2 cellular contexts compared by ENCODE assay signal in the genomic region with DNA sequence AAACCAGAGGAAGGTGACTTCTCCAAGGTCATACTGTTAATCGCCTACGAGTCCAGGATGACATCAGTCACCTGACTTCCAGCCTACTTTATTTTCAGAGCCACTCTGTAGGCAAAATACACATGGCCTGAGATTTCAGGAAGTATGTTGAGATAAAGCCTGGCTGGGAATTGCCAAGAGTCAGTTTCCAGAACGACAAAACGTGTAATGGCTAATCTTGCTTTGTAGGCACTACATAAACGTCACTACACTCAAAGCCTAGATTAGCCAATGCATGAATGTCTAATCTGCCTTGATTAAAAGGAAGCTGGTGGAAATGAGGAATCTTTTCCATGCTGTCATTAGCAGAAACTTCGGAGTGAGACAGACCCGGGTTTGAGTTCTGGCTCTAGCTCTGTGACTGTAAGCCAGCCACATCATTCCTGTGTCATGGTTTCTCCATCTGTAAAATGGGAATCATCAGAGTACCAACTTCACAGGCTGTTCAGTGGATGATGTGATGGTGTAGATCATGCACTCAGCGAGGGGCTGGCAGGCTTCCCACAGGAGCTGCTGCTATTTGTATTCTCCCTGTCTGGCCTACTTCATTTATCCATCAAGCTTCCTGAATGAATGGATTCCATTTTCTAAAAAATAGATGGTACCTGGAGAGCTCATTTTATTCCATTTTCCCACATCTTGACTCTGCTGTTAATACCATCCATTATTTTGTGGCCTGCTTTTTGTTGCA.
A peak's percentile ranks its signal among the peaks of the same experiment; 100 is the strongest.
TF ChIP-seq lines count a peak whose summit lies in the region.

No MANE protein-coding gene starts in this region.

TF ChIP-seq in K562, 482 proteins besides CTCF, POLR2A, EP300 and RAD21 (continues in another document):
- no peak for TF ChIP-seq ZNF561 (CRISPR knock-in tag; conservative IDR thresholded peaks at IDR 0.05)
- peak; percentile 25; the same call in 1 of the 2 replicates for TF ChIP-seq ETV1 (tag; conservative IDR thresholded peaks at IDR 0.05; ENCODE audit: low read depth)
- TF ChIP-seq ZNF282 (CRISPR knock-in tag; IDR thresholded peaks at IDR 0.05): no peak
- TF ChIP-seq ZHX1 (conservative IDR thresholded peaks at IDR 0.05; ENCODE audit: low read length): no peak
- no peak for TF ChIP-seq TEAD2 (tag; IDR thresholded peaks at IDR 0.05)
- no peak for TF ChIP-seq TOE1 (IDR thresholded peaks at IDR 0.05; ENCODE audit: borderline replicate concordance)
- no peak for TF ChIP-seq TOE1 (CRISPR knock-in tag; IDR thresholded peaks at IDR 0.05; ENCODE audit: borderline replicate concordance, low read depth)
- 0 out of 2 replicates have a peak, but pooled peaks have one; percentile 27 for TF ChIP-seq ZNF589 (CRISPR knock-in tag; IDR thresholded peaks at IDR 0.05; ENCODE audit: low read depth)
- TF ChIP-seq RCOR1 (IDR thresholded peaks at IDR 0.05; ENCODE audit: borderline replicate concordance in 1 of 2, low read depth in 2 of 2, low read length in 2 of 2): peak in 1 of 2 experiments; percentile 44; a peak in 1 of 4 replicates
- no peak for TF ChIP-seq EP400 (IDR thresholded peaks at IDR 0.05)
- peak; percentile 96 for TF ChIP-seq ESRRA (IDR thresholded peaks at IDR 0.05; ENCODE audit: borderline replicate concordance, low read depth)
- no peak for TF ChIP-seq RFX7 (CRISPR knock-in tag; IDR thresholded peaks at IDR 0.05)
- TF ChIP-seq LCOR (CRISPR knock-in tag; IDR thresholded peaks at IDR 0.05): no peak
- 0 out of 2 replicates have a peak, but pooled peaks have one; percentile 15 for TF ChIP-seq TFE3 (CRISPR knock-in tag; IDR thresholded peaks at IDR 0.05)
- 0 out of 2 replicates have a peak, but pooled peaks have one; percentile 31 for TF ChIP-seq JUND (IDR thresholded peaks at IDR 0.05; ENCODE audit: borderline replicate concordance, low read depth, low read length)
- no peak for TF ChIP-seq JUND (tag; IDR thresholded peaks at IDR 0.05; ENCODE audit: borderline replicate concordance, low read depth, low read length)
- TF ChIP-seq SMARCB1 (IDR thresholded peaks at IDR 0.05; ENCODE audit: insufficient read length, low read depth): no peak
- TF ChIP-seq GABPA (tag; conservative IDR thresholded peaks at IDR 0.05; ENCODE audit: low read depth): no peak
- no peak for TF ChIP-seq GABPB2 (CRISPR knock-in tag; conservative IDR thresholded peaks at IDR 0.05)
- peak; percentile 55 for TF ChIP-seq ATF7 (IDR thresholded peaks at IDR 0.05)
- TF ChIP-seq CEBPG (CRISPR knock-in tag; IDR thresholded peaks at IDR 0.05): no peak
- no peak for TF ChIP-seq CEBPG (tag; conservative IDR thresholded peaks at IDR 0.05 in 1 of 2, IDR thresholded peaks at IDR 0.05 in 1 of 2)
- no peak for TF ChIP-seq ZNF436 (CRISPR knock-in tag; IDR thresholded peaks at IDR 0.05)
- no peak for TF ChIP-seq HNRNPK (IDR thresholded peaks at IDR 0.05; ENCODE audit: low read depth, low read length, poor library complexity, severe bottlenecking)
- no peak for TF ChIP-seq BRF1 (IDR thresholded peaks at IDR 0.05; ENCODE audit: borderline replicate concordance, extremely low read depth, insufficient read length)
- no peak for TF ChIP-seq ILK (tag; IDR thresholded peaks at IDR 0.05; ENCODE audit: borderline replicate concordance, low read depth)

TF ChIP-seq in HepG2, 621 proteins besides CTCF, POLR2A, EP300 and RAD21 (continued from another document and continues in another):
- TF ChIP-seq HMG20B (CRISPR knock-in tag; conservative IDR thresholded peaks at IDR 0.05) (no peak), ZBTB3 (CRISPR knock-in tag; IDR thresholded peaks at IDR 0.05; ENCODE audit: borderline replicate concordance, low read depth) (no peak), ZBTB2 (CRISPR knock-in tag; IDR thresholded peaks at IDR 0.05; ENCODE audit: low read depth) (no peak), FOXA1 (IDR thresholded peaks at IDR 0.05) (no peak), FOXA1 (CRISPR knock-in tag; IDR thresholded peaks at IDR 0.05) (peak; percentile 41; the same call in 1 of the 2 replicates), ZNF17 (CRISPR knock-in tag; IDR thresholded peaks at IDR 0.05) (no peak), PPARG (CRISPR knock-in tag; conservative IDR thresholded peaks at IDR 0.05) (no peak), NFATC3 (CRISPR knock-in tag; IDR thresholded peaks at IDR 0.05) (no peak), ZNF577 (CRISPR knock-in tag; IDR thresholded peaks at IDR 0.05; ENCODE audit: borderline replicate concordance, low read depth) (no peak), ZNF317 (CRISPR knock-in tag; IDR thresholded peaks at IDR 0.05) (no peak), ZMYM3 (CRISPR knock-in tag; IDR thresholded peaks at IDR 0.05) (0 out of 2 replicates have a peak, but pooled peaks have one; percentile 39), MIER3 (CRISPR knock-in tag; IDR thresholded peaks at IDR 0.05; ENCODE audit: borderline replicate concordance) (no peak), THRA (CRISPR knock-in tag; IDR thresholded peaks at IDR 0.05; ENCODE audit: borderline replicate concordance) (no peak), ZNF326 (CRISPR knock-in tag; IDR thresholded peaks at IDR 0.05; ENCODE audit: borderline replicate concordance) (no peak), ETV5 (CRISPR knock-in tag; IDR thresholded peaks at IDR 0.05; ENCODE audit: borderline replicate concordance) (peak; percentile 36; the same call in 1 of the 2 replicates), CBX5 (CRISPR knock-in tag; IDR thresholded peaks at IDR 0.05; ENCODE audit: borderline replicate concordance) (no peak), MXD4 (CRISPR knock-in tag; IDR thresholded peaks at IDR 0.05) (no peak), TIGD3 (CRISPR knock-in tag; IDR thresholded peaks at IDR 0.05; ENCODE audit: borderline replicate concordance) (no peak), BRD4 (CRISPR knock-in tag; IDR thresholded peaks at IDR 0.05) (no peak), ZNF790 (CRISPR knock-in tag; IDR thresholded peaks at IDR 0.05; ENCODE audit: borderline replicate concordance) (no peak), USF2 (IDR thresholded peaks at IDR 0.05; ENCODE audit: low read depth, low read length) (no peak), USF2 (CRISPR knock-in tag; IDR thresholded peaks at IDR 0.05; ENCODE audit: borderline replicate concordance) (no peak), CEBPB (IDR thresholded peaks at IDR 0.05; ENCODE audit: borderline replicate concordance, low read depth, low read length) (no peak), KDM4B (CRISPR knock-in tag; IDR thresholded peaks at IDR 0.05) (no peak), ARNT2 (CRISPR knock-in tag; IDR thresholded peaks at IDR 0.05; ENCODE audit: low read depth) (no peak), DDIT3 (CRISPR knock-in tag; IDR thresholded peaks at IDR 0.05) (no peak), MLLT10 (CRISPR knock-in tag; IDR thresholded peaks at IDR 0.05) (no peak), PAF1 (CRISPR knock-in tag; IDR thresholded peaks at IDR 0.05) (no peak), CBX2 (IDR thresholded peaks at IDR 0.05; ENCODE audit: low read depth, low read length) (no peak), CBX2 (CRISPR knock-in tag; IDR thresholded peaks at IDR 0.05; ENCODE audit: low read depth) (no peak), TAF1 (CRISPR knock-in tag; IDR thresholded peaks at IDR 0.05) (no peak), ZBTB1 (CRISPR knock-in tag; IDR thresholded peaks at IDR 0.05; ENCODE audit: borderline replicate concordance) (no peak), RXRA (CRISPR knock-in tag; IDR thresholded peaks at IDR 0.05) (no peak), MED1 (CRISPR knock-in tag; IDR thresholded peaks at IDR 0.05) (peak; percentile 37; the same call in 1 of the 2 replicates), ZNF891 (CRISPR knock-in tag; IDR thresholded peaks at IDR 0.05) (no peak), SRF (IDR thresholded peaks at IDR 0.05; ENCODE audit: low read depth, low read length) (no peak), GFI1 (CRISPR knock-in tag; IDR thresholded peaks at IDR 0.05; ENCODE audit: borderline replicate concordance) (peak; percentile 45; the same call in 1 of the 2 replicates), HNRNPK (IDR thresholded peaks at IDR 0.05; ENCODE audit: low read depth, low read length, poor library complexity, severe bottlenecking) (no peak), ZNF564 (CRISPR knock-in tag; IDR thresholded peaks at IDR 0.05) (no peak), DNMT3B (CRISPR knock-in tag; conservative IDR thresholded peaks at IDR 0.05) (no peak), ZNF629 (CRISPR knock-in tag; conservative IDR thresholded peaks at IDR 0.05) (peak; percentile 41), CBFB (CRISPR knock-in tag; IDR thresholded peaks at IDR 0.05) (no peak), CEBPZ (IDR thresholded peaks at IDR 0.05; ENCODE audit: low read length) (no peak), ZNF350 (CRISPR knock-in tag; IDR thresholded peaks at IDR 0.05; ENCODE audit: borderline replicate concordance, low read depth) (no peak), ZFP62 (CRISPR knock-in tag; IDR thresholded peaks at IDR 0.05) (no peak), ZNF773 (CRISPR knock-in tag; IDR thresholded peaks at IDR 0.05; ENCODE audit: borderline replicate concordance) (no peak)
- TF ChIP-seq, protein P1, sequence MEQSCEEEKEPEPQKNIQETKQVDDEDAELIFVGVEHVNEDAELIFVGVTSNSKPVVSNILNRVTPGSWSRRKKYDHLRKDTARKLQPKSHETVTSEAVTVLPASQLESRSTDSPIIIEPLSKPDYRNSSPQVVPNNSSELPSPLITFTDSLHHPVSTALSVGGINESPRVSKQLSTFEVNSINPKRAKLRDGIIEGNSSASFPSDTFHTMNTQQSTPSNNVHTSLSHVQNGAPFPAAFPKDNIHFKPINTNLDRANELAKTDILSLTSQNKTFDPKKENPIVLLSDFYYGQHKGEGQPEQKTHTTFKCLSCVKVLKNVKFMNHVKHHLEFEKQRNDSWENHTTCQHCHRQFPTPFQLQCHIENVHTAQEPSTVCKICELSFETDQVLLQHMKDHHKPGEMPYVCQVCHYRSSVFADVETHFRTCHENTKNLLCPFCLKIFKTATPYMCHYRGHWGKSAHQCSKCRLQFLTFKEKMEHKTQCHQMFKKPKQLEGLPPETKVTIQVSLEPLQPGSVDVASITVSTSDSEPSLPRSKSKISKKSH (CRISPR knock-in tag; IDR thresholded peaks at IDR 0.05; ENCODE audit: borderline replicate concordance): no peak
